9 cellular contexts compared by ENCODE assay signal in the genomic region with DNA sequence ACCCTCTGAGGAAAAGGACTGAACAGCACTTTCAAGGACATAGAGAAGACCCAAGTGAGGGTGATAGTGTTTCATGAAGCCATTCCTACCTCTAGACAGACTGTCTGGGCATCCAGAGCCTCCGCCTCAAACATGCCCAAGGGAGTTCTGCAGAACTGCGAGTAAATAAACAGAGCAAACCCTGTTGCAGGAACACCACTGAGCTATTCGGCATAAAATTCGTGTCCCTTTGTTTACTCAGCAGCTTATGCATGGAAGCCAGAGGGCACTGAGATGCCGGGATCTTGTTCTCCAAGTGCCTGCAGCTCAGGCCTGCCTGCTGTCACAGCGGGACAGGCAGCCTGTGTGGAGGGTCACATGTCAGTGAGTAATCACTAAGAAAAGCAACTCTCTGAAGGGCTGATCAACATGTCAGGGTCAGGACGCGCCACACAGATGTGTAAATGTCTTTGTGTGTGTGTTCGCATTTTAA.
DNase-seq lines count a peak whose midpoint lies in the region; ATAC-seq and TF ChIP-seq lines count a peak whose summit lies in the region.
"Had no signal": no experiment of that assay in that cellular context is flagged by ENCODE, and none has a peak within 500 bp of the region (broad histone marks: within the 10 kb centered on the region; RNA-seq: fewer than 3 reads in every experiment).

No MANE protein-coding gene starts in this region.

- intact Hi-C loops in dorsolateral prefrontal cortex (cut with DNase I) = loop anchor here (2.0 to 10.0 kb wide), 5 partner anchors 164 to 720 kb away; a partner anchor contains a TSS

- peaks cover 0 to 4% (median 0%) of the 10 kb centered on the region in 45 donors for H3K27me3 ChIP-seq in dorsolateral prefrontal cortex
- H3K27me3 ChIP-seq: BLaER1 had no signal

- peak; percentile 92 for DNase-seq in Ammon's horn (ENCODE audit: low spot score)
- peak; percentile 88 for DNase-seq in NCI-H345 (lab: John Stamatoyannopoulos, UW)
- DNase-seq in dorsolateral prefrontal cortex = peak in 9 of 10 donors; percentile 59 to 87 (median 82)
- DNase-seq in medulla oblongata (ENCODE audit: extremely low spot score) = peak; percentile 89
- no peak for DNase-seq in NCI-H1092 (lab: John Stamatoyannopoulos, UW)
- no peak for DNase-seq in NCI-H2081 treated with DMSO at 0.1 percent for 48 hours (lab: John Stamatoyannopoulos, UW)
- no peak for DNase-seq in natural killer cell treated with Interleukin-12 subunit alpha and Interleukin-12 subunit beta and Interleukin-15 and Interleukin-18, amount 100 ng/mL, for 72 hours (ENCODE audit: low spot score)
- DNase-seq in T-helper 1 cell = no peak

- H3K27me3 Mint-ChIP-seq in natural killer cell treated with Interleukin-12 subunit alpha and Interleukin-12 subunit beta and Interleukin-15 and Interleukin-18, amount 100 ng/mL, for 72 hours = peaks cover 12 to 52% of the 10 kb centered on the region in 2 donors

- no peak overlapping the region for H3K4me3 Mint-ChIP-seq in natural killer cell treated with Interleukin-12 subunit alpha and Interleukin-12 subunit beta and Interleukin-15 and Interleukin-18, amount 100 ng/mL, for 72 hours

- H3K27ac ChIP-seq in dorsolateral prefrontal cortex = peak overlapping the region in 50 of 59 donors; percentile 4 to 85 (median 58)
- H3K27ac ChIP-seq: BLaER1 had no signal

- no peaks in the 10 kb centered on the region for H3K9me3 Mint-ChIP-seq in natural killer cell treated with Interleukin-12 subunit alpha and Interleukin-12 subunit beta and Interleukin-15 and Interleukin-18, amount 100 ng/mL, for 72 hours

- H3K27ac Mint-ChIP-seq in natural killer cell treated with Interleukin-12 subunit alpha and Interleukin-12 subunit beta and Interleukin-15 and Interleukin-18, amount 100 ng/mL, for 72 hours = no peak overlapping the region

- peak overlapping the region in 10 of 59 donors; percentile 0 to 27 (median 22) for H3K4me3 ChIP-seq in dorsolateral prefrontal cortex
- H3K4me3 ChIP-seq: BLaER1 had no signal

- TF ChIP-seq CTCF in dorsolateral prefrontal cortex (IDR thresholded peaks at IDR 0.05 in 54 of 56, conservative IDR thresholded peaks at IDR 0.05 in 2 of 56; ENCODE audit: low read depth in 1 of 56, partially characterized antibody in 56 of 56) = peak; percentile 24 to 82 (median 61)

- no peaks in the 10 kb centered on the region for H3K4me1 Mint-ChIP-seq in natural killer cell treated with Interleukin-12 subunit alpha and Interleukin-12 subunit beta and Interleukin-15 and Interleukin-18, amount 100 ng/mL, for 72 hours (ENCODE audit: low read depth in 2 of 2)

- no peaks in the 10 kb centered on the region for H3K36me3 Mint-ChIP-seq in natural killer cell treated with Interleukin-12 subunit alpha and Interleukin-12 subunit beta and Interleukin-15 and Interleukin-18, amount 100 ng/mL, for 72 hours

- ATAC-seq in natural killer cell treated with Interleukin-12 subunit alpha and Interleukin-12 subunit beta and Interleukin-15 and Interleukin-18, amount 100 ng/mL, for 72 hours = no peak

Comparison
In these comparisons a context has a peak if more than half of its experiments do, and no peak if none do; other contexts are left out.
1. DNase-seq: peak in Ammon's horn (single experiment), NCI-H345 (single experiment), dorsolateral prefrontal cortex (9 of 10) and medulla oblongata (single experiment); none in NCI-H1092 (single experiment), NCI-H2081 treated with DMSO at 0.1 percent for 48 hours (single experiment), natural killer cell treated with Interleukin-12 subunit alpha and Interleukin-12 subunit beta and Interleukin-15 and Interleukin-18, amount 100 ng/mL, for 72 hours (single experiment) and T-helper 1 cell (0 of 5).